9 cellular contexts compared by ENCODE assay signal in genomic region chr9:99807276-99807852, GRCh38. TPM values are rescaled to one million over a fixed set of nuclear protein-coding genes. Genes with fewer than 3 reads are reported as not detected.
DNase-seq lines count a peak whose midpoint lies in the region; ATAC-seq and TF ChIP-seq lines count a peak whose summit lies in the region.
"Had no signal": no experiment of that assay in that cellular context is flagged by ENCODE, and none has a peak within 500 bp of the region (broad histone marks: within the 10 kb centered on the region; RNA-seq: fewer than 3 reads in every experiment).

No MANE protein-coding gene starts in this region.

- no peak for ATAC-seq in HG03460 (IDR thresholded peaks at IDR 0.05; ENCODE audit: unreplicated experiment)

- H3K4me2 ChIP-seq in hepatocyte = no peak overlapping the region

- peaks cover 3% of the 10 kb centered on the region for H3K79me2 ChIP-seq in hepatocyte

- no peaks in the 10 kb centered on the region for H4K20me1 ChIP-seq in hepatocyte (ENCODE audit: insufficient read depth, poor library complexity, severe bottlenecking)

- H3K27ac ChIP-seq in ascending aorta (no peak overlapping the region), hepatocyte (no peak overlapping the region)

- intact Hi-C loops in CD14-positive monocyte (cut with micrococcal nuclease) (loop anchor here in 1 of 2 donors (10.0 kb wide), 1 partner anchor 207 kb away; no protein-coding TSS in a partner anchor), ascending aorta (cut with DNase I) (loop anchor here (2.0 to 5.0 kb wide), 2 partner anchors 15 to 625 kb away; no protein-coding TSS in a partner anchor)

- peak overlapping the region in 1 of 7 donors; percentile 15 for H3K27ac Mint-ChIP-seq in CD14-positive monocyte

- H3K4me1 Mint-ChIP-seq in CD14-positive monocyte = peaks cover 21% of the 10 kb centered on the region

- H3K9me3 Mint-ChIP-seq in CD14-positive monocyte = no peaks in the 10 kb centered on the region

- peak overlapping the region in 1 of 2 donors; percentile 14 for H3K4me3 Mint-ChIP-seq in CD14-positive monocyte

- no peaks in the 10 kb centered on the region for H3K9me2 ChIP-seq in hepatocyte (replicated peaks; ENCODE audit: insufficient read depth)

- TF ChIP-seq CTCF in CD14-positive monocyte (IDR thresholded peaks at IDR 0.05) (peak; percentile 88), LNCaP clone FGC (IDR thresholded peaks at IDR 0.05; ENCODE audit: control insufficient read depth, extremely low read depth, insufficient read depth) (peak; percentile 66), ascending aorta (IDR thresholded peaks at IDR 0.05) (peak; percentile 31 to 77 (median 66)), hepatocyte (IDR thresholded peaks at IDR 0.05; ENCODE audit: poor library complexity) (peak; percentile 74)

- H3K36me3 ChIP-seq in ascending aorta = no peaks in the 10 kb centered on the region
- H3K36me3 ChIP-seq in hepatocyte (replicated peaks; ENCODE audit: insufficient read depth, low read depth) = no peaks in the 10 kb centered on the region

- peaks cover 0 to 2% of the 10 kb centered on the region in 2 donors for H3K36me3 Mint-ChIP-seq in CD14-positive monocyte

- H3K9me3 ChIP-seq in ascending aorta (no peaks in the 10 kb centered on the region), hepatocyte (ENCODE audit: low read depth) (no peaks in the 10 kb centered on the region)

- WGBS in hepatocyte (ENCODE audit: low lambda C conversion rate, missing lambda C conversion rate) = 40% methylated on average over 4 of the region's 4 CpGs

- no peaks in the 10 kb centered on the region for H3K27me3 Mint-ChIP-seq in CD14-positive monocyte (ENCODE audit: low read depth in 3 of 3)

- H3K27me3 ChIP-seq in ascending aorta (no peaks in the 10 kb centered on the region), hepatocyte (no peaks in the 10 kb centered on the region)

- in situ Hi-C loops in SK-MEL-5 (cut with HindIII; ENCODE audit: low pct_unique_long_range_greater_than_20kb, low sequenced_read_pairs) = no loop called here

- no peak overlapping the region for H2AFZ ChIP-seq in hepatocyte

- DNase-seq in CD14-positive monocyte (ENCODE audit: low spot score) (peak; percentile 56), GM19240 (ENCODE audit: insufficient read length, low spot score) (peak; percentile 51), LNCaP clone FGC (ENCODE audit: low read depth) (peak; percentile 59), SK-MEL-5 (ENCODE audit: low read depth, low spot score) (peak; percentile 84), ascending aorta (ENCODE audit: low spot score in 2 of 2) (peak in 1 of 2 donors; percentile 80), hepatocyte (ENCODE audit: low spot score) (peak; percentile 79)
- peak; percentile 51 for DNase-seq in stimulated activated CD4-positive, alpha-beta T cell treated with anti-CD3 and anti-CD28 coated beads, Interleukin-12 subunit alpha, Interleukin-12 subunit beta, amount 100 ng/mL, for 4 hours

- no peaks in the 10 kb centered on the region for H3K4me1 ChIP-seq in ascending aorta
- H3K4me1 ChIP-seq in hepatocyte (ENCODE audit: insufficient read depth) = no peaks in the 10 kb centered on the region

- H3K4me3 ChIP-seq in LNCaP clone FGC (ENCODE audit: low read depth, low read length) = no peak overlapping the region
- H3K4me3 ChIP-seq in ascending aorta = no peak overlapping the region
- H3K4me3 ChIP-seq in hepatocyte = no peak overlapping the region
- H3K4me3 ChIP-seq: skin epidermis had no signal

RNA-seq across cellular contexts. Expression of gene NR4A3, which starts 14.3 kb away (rescaled TPM):
- under 1 TPM; 0.88 to 0.92 TPM for polyA plus RNA-seq in CD14-positive monocyte
- 37.7 and 43.5 TPM in 2 replicates for total RNA-seq in SK-MEL-5 (2014; rRNA removed; shearing (Covaris generic))
- polyA plus RNA-seq in SK-MEL-5 (2015; cell fraction: cytosol; rRNA removed) = 65.3 and 84.6 TPM in 2 replicates
- polyA plus RNA-seq in SK-MEL-5 (2015; cell fraction: nucleus; rRNA removed) = 34.7 and 36.0 TPM in 2 replicates
- total RNA-seq in ascending aorta = 21.3 TPM
- total RNA-seq in hepatocyte = 2.2 and 2.4 TPM in 2 replicates
- polyA plus RNA-seq in hepatocyte = 2.9 and 6.1 TPM in 2 replicates
